Comparison of ENCODE assay signal across 8 cellular contexts in the genomic region with DNA sequence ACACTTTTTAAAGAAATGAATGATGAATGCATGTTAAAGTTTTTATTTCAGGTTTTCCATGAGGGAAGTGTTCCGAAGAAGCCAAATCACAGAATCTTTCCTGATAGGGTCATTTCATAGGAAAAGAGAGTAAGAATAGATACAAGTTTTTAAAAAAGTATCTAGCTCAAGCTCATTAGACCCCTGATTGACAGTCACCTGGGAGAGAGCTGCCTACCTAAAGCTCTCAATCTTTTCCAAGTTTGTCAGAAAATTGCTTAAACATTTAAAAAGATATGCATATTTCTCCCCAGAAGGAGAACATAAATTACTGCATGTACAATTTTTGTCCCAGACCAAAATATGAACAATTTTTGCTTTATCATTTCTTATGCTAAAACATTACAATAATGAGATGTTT.
"Had no signal": no experiment of that assay in that cellular context is flagged by ENCODE, and none has a peak within 500 bp of the region (broad histone marks: within the 10 kb centered on the region; RNA-seq: fewer than 3 reads in every experiment).

No MANE protein-coding gene starts in this region.

- H3K36me3 ChIP-seq: HAP-1 had no signal

- H3K4me1 ChIP-seq: HAP-1 had no signal

- H3K9me3 ChIP-seq: HAP-1 had no signal

- H3K4me3 ChIP-seq: GM23248, GM23338, HAP-1 had no signal

- DNase-seq: GM23248, GOT3, H7, H9, HCEC 1CT, HFFc6 had no signal

- H3K27ac ChIP-seq: GM23248 had no signal
